ENCODE assay signal across 10 cellular contexts in the genomic region with DNA sequence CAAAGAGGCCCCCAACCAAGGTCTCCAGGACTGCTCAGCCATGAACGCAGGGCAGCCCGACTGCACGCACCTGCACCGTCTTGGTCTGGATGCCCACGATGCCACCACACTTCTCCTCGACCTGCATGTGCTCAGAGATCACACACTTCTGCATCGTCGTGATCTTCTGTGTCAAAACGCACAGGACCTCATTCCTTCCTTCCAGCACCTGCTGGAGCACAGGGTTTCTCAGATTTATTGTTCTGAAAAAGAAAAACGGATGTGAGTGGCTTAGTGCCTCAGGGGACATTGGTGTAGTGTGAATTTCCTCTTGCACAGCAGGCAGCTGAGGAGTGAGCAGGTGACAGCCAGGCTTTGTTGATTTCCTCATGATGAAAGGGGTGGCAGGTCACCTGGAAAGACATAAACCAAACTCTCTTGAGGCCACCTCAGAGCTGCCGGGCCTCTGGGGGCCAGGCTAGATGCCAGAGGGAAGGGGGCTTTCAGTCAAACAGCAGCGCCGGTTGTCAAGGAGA. TPM values are rescaled to one million over a fixed set of nuclear protein-coding genes. Genes with fewer than 3 reads are reported as not detected.
A peak's percentile ranks its signal among the peaks of the same experiment; 100 is the strongest.
DNase-seq lines count a peak whose midpoint lies in the region; ATAC-seq and TF ChIP-seq lines count a peak whose summit lies in the region.
"Had no signal": no experiment of that assay in that cellular context is flagged by ENCODE, and none has a peak within 500 bp of the region (broad histone marks: within the 10 kb centered on the region; RNA-seq: fewer than 3 reads in every experiment).

No MANE protein-coding gene starts in this region.

- H3K27ac ChIP-seq in suprapubic skin, result no peak overlapping the region
- H3K27ac ChIP-seq: VCaP had no signal

- TF ChIP-seq POLR2A in suprapubic skin (IDR thresholded peaks at IDR 0.05), result no peak

- H3K27ac Mint-ChIP-seq in activated T-cell treated with anti-CD3 and anti-CD28 coated beads, Interleukin-2, amount 50 U/mL, for 24 hours, result no peak overlapping the region

- ATAC-seq in HG03039 (IDR thresholded peaks at IDR 0.05; ENCODE audit: unreplicated experiment), result peak; percentile 47

- no peaks in the 10 kb centered on the region for H3K9me3 ChIP-seq in suprapubic skin

- peaks cover 36% of the 10 kb centered on the region for H3K27me3 Mint-ChIP-seq in activated T-cell treated with anti-CD3 and anti-CD28 coated beads, Interleukin-2, amount 50 U/mL, for 24 hours

- 70% methylated on average over 13 of the region's 13 CpGs for WGBS in suprapubic skin

- no peaks in the 10 kb centered on the region for H3K27me3 ChIP-seq in suprapubic skin

- H3K36me3 Mint-ChIP-seq in activated T-cell treated with anti-CD3 and anti-CD28 coated beads, Interleukin-2, amount 50 U/mL, for 24 hours (ENCODE audit: low read depth), result no peaks in the 10 kb centered on the region

- TF ChIP-seq EP300 in suprapubic skin (IDR thresholded peaks at IDR 0.05), result no peak

- no peak for TF ChIP-seq CTCF in suprapubic skin (IDR thresholded peaks at IDR 0.05)

- DNase-seq in DMS153 treated with DMSO at 0.1 percent for 48 hours (lab: John Stamatoyannopoulos, UW; ENCODE audit: unreplicated experiment), result peak; percentile 39
- DNase-seq in GM19238 (ENCODE audit: insufficient read length, low spot score), result peak; percentile 58
- DNase-seq in NCI-H345 (lab: John Stamatoyannopoulos, UW), result peak; percentile 77
- DNase-seq in AML-193 (lab: John Stamatoyannopoulos, UW), result no peak
- no peak for DNase-seq in suprapubic skin (ENCODE audit: low spot score in 2 of 2)
- no peak for DNase-seq in GOT3 (lab: John Stamatoyannopoulos, UW)
- no peak for DNase-seq in activated T-cell treated with anti-CD3 and anti-CD28 coated beads, Interleukin-2, amount 50 U/mL, for 24 hours

- no peaks in the 10 kb centered on the region for H3K36me3 ChIP-seq in suprapubic skin

- no peaks in the 10 kb centered on the region for H3K9me3 Mint-ChIP-seq in activated T-cell treated with anti-CD3 and anti-CD28 coated beads, Interleukin-2, amount 50 U/mL, for 24 hours
- H3K9me3 Mint-ChIP-seq: central memory CD8-positive, alpha-beta T cell had no signal

- no peak overlapping the region for H3K4me3 ChIP-seq in suprapubic skin

- H3K4me1 Mint-ChIP-seq in activated T-cell treated with anti-CD3 and anti-CD28 coated beads, Interleukin-2, amount 50 U/mL, for 24 hours (ENCODE audit: low read depth), result peaks cover 8% of the 10 kb centered on the region

- no peaks in the 10 kb centered on the region for H3K4me1 ChIP-seq in suprapubic skin

- H3K4me3 Mint-ChIP-seq in activated T-cell treated with anti-CD3 and anti-CD28 coated beads, Interleukin-2, amount 50 U/mL, for 24 hours, result no peak overlapping the region
- H3K4me3 Mint-ChIP-seq: central memory CD8-positive, alpha-beta T cell had no signal

RNA-seq across cellular contexts. Expression of a gene that starts 38.2 kb away (rescaled TPM):
- 1 to 10 TPM; 1.4 to 7.2 (median 2.5) TPM for total RNA-seq in suprapubic skin

Comparison
In these comparisons a context has a peak if more than half of its experiments do, and no peak if none do; other contexts are left out.
1. DNase-seq: peak in DMS153 treated with DMSO at 0.1 percent for 48 hours (single experiment), GM19238 (single experiment) and NCI-H345 (single experiment); none in AML-193 (0 of 2), suprapubic skin (0 of 2), GOT3 (single experiment) and activated T-cell treated with anti-CD3 and anti-CD28 coated beads, Interleukin-2, amount 50 U/mL, for 24 hours (single experiment).